ENCODE assay signal across 1 cellular context in genomic region chr22:20663941-20664593, GRCh38.
TF ChIP-seq lines count a peak whose summit lies in the region.

No MANE protein-coding gene starts in this region.

TF ChIP-seq in K562, 482 proteins besides CTCF, POLR2A, EP300 and RAD21 (continued from another document):
- TF ChIP-seq, protein P1, sequence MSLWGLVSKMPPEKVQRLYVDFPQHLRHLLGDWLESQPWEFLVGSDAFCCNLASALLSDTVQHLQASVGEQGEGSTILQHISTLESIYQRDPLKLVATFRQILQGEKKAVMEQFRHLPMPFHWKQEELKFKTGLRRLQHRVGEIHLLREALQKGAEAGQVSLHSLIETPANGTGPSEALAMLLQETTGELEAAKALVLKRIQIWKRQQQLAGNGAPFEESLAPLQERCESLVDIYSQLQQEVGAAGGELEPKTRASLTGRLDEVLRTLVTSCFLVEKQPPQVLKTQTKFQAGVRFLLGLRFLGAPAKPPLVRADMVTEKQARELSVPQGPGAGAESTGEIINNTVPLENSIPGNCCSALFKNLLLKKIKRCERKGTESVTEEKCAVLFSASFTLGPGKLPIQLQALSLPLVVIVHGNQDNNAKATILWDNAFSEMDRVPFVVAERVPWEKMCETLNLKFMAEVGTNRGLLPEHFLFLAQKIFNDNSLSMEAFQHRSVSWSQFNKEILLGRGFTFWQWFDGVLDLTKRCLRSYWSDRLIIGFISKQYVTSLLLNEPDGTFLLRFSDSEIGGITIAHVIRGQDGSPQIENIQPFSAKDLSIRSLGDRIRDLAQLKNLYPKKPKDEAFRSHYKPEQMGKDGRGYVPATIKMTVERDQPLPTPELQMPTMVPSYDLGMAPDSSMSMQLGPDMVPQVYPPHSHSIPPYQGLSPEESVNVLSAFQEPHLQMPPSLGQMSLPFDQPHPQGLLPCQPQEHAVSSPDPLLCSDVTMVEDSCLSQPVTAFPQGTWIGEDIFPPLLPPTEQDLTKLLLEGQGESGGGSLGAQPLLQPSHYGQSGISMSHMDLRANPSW (CRISPR knock-in tag; IDR thresholded peaks at IDR 0.05) = 0 out of 2 replicates have a peak, but pooled peaks have one; percentile 19
- TF ChIP-seq PURB (CRISPR knock-in tag; IDR thresholded peaks at IDR 0.05; ENCODE audit: low read depth) = 0 out of 2 replicates have a peak, but pooled peaks have one; percentile 59
- TF ChIP-seq TAF15 (IDR thresholded peaks at IDR 0.05; ENCODE audit: low read depth, low read length) = peak; percentile 35; the same call in 1 of the 2 replicates
- TF ChIP-seq ETV6 (IDR thresholded peaks at IDR 0.05; ENCODE audit: borderline replicate concordance in 1 of 2, low read depth in 2 of 2, low read length in 1 of 2) = no peak
- TF ChIP-seq ETV6 (CRISPR knock-in tag; IDR thresholded peaks at IDR 0.05; ENCODE audit: borderline replicate concordance) = no peak
- TF ChIP-seq KAT7 (CRISPR knock-in tag; IDR thresholded peaks at IDR 0.05; ENCODE audit: borderline replicate concordance) = 0 out of 2 replicates have a peak, but pooled peaks have one; percentile 20
- peak in 1 of 3 experiments; percentile 4 for TF ChIP-seq YY1 (IDR thresholded peaks at IDR 0.05; ENCODE audit: borderline replicate concordance in 1 of 3, control insufficient read depth in 1 of 3, extremely low read depth in 1 of 3, insufficient read depth in 3 of 3, insufficient read length in 1 of 3, insufficient replicate concordance in 2 of 3, low read depth in 1 of 3, low read length in 2 of 3)
- TF ChIP-seq CEBPG (CRISPR knock-in tag; IDR thresholded peaks at IDR 0.05) = 0 out of 2 replicates have a peak, but pooled peaks have one; percentile 12
- TF ChIP-seq CEBPG (tag; conservative IDR thresholded peaks at IDR 0.05 in 1 of 2, IDR thresholded peaks at IDR 0.05 in 1 of 2) = no peak
- 0 out of 2 replicates have a peak, but pooled peaks have one; percentile 28 for TF ChIP-seq RBFOX2 (IDR thresholded peaks at IDR 0.05; ENCODE audit: low read depth, low read length)
- 0 out of 2 replicates have a peak, but pooled peaks have one; percentile 64 for TF ChIP-seq ZBTB49 (CRISPR knock-in tag; IDR thresholded peaks at IDR 0.05; ENCODE audit: borderline replicate concordance)
- peak; percentile 46; the same call in 1 of the 2 replicates for TF ChIP-seq SPI1 (IDR thresholded peaks at IDR 0.05; ENCODE audit: borderline replicate concordance, low read depth, low read length)
- no peak for TF ChIP-seq MYBL2 (IDR thresholded peaks at IDR 0.05; ENCODE audit: low read depth)
- peak; percentile 78; the same call in 1 of the 2 replicates for TF ChIP-seq MYBL2 (CRISPR knock-in tag; IDR thresholded peaks at IDR 0.05; ENCODE audit: borderline replicate concordance)
- 0 out of 4 replicates have a peak, but pooled peaks of 1 of the 2 experiments have one; percentile 5 for TF ChIP-seq SIN3A (IDR thresholded peaks at IDR 0.05; ENCODE audit: borderline replicate concordance in 2 of 2, control insufficient read depth in 1 of 2, low read depth in 2 of 2, low read length in 2 of 2)
- peak; percentile 55; the same call in 1 of the 2 replicates for TF ChIP-seq TFAP4 (CRISPR knock-in tag; IDR thresholded peaks at IDR 0.05; ENCODE audit: borderline replicate concordance)
- 0 out of 4 replicates have a peak, but pooled peaks of 1 of the 2 experiments have one; percentile 43 for TF ChIP-seq KDM4B (IDR thresholded peaks at IDR 0.05; ENCODE audit: borderline replicate concordance in 2 of 2, low read depth in 1 of 2)
- TF ChIP-seq SRSF3 (IDR thresholded peaks at IDR 0.05; ENCODE audit: insufficient read depth, low read length) = 0 out of 2 replicates have a peak, but pooled peaks have one; percentile 35
- peak; percentile 62; the same call in 1 of the 2 replicates for TF ChIP-seq ZBTB1 (CRISPR knock-in tag; IDR thresholded peaks at IDR 0.05; ENCODE audit: borderline replicate concordance, low read depth)
- no peak for TF ChIP-seq NCOA1 (IDR thresholded peaks at IDR 0.05; ENCODE audit: low read depth)
- no peak for TF ChIP-seq SNRNP70 (optimal IDR thresholded peaks at IDR 0.05; ENCODE audit: low read depth, low read length)
- no peak for TF ChIP-seq NCOA4 (IDR thresholded peaks at IDR 0.05; ENCODE audit: partially characterized antibody)
- TF ChIP-seq SRSF7 (optimal IDR thresholded peaks at IDR 0.05; ENCODE audit: low read depth, low read length) = no peak
- TF ChIP-seq, protein P2, sequence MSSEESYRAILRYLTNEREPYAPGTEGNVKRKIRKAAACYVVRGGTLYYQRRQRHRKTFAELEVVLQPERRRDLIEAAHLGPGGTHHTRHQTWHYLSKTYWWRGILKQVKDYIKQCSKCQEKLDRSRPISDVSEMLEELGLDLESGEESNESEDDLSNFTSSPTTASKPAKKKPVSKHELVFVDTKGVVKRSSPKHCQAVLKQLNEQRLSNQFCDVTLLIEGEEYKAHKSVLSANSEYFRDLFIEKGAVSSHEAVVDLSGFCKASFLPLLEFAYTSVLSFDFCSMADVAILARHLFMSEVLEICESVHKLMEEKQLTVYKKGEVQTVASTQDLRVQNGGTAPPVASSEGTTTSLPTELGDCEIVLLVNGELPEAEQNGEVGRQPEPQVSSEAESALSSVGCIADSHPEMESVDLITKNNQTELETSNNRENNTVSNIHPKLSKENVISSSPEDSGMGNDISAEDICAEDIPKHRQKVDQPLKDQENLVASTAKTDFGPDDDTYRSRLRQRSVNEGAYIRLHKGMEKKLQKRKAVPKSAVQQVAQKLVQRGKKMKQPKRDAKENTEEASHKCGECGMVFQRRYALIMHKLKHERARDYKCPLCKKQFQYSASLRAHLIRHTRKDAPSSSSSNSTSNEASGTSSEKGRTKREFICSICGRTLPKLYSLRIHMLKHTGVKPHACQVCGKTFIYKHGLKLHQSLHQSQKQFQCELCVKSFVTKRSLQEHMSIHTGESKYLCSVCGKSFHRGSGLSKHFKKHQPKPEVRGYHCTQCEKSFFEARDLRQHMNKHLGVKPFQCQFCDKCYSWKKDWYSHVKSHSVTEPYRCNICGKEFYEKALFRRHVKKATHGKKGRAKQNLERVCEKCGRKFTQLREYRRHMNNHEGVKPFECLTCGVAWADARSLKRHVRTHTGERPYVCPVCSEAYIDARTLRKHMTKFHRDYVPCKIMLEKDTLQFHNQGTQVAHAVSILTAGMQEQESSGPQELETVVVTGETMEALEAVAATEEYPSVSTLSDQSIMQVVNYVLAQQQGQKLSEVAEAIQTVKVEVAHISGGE (CRISPR knock-in tag; IDR thresholded peaks at IDR 0.05) = peak in 1 of 3 experiments; percentile 6; a peak in 1 of 6 replicates
- peak; percentile 37; the same call in 1 of the 2 replicates for TF ChIP-seq ZNF121 (CRISPR knock-in tag; conservative IDR thresholded peaks at IDR 0.05)
- peak; percentile 8; the same call in 1 of the 2 replicates for TF ChIP-seq IRF2 (CRISPR knock-in tag; IDR thresholded peaks at IDR 0.05)
- no peak for TF ChIP-seq CHD2 (IDR thresholded peaks at IDR 0.05; ENCODE audit: low read depth, low read length)
- TF ChIP-seq, protein P3, sequence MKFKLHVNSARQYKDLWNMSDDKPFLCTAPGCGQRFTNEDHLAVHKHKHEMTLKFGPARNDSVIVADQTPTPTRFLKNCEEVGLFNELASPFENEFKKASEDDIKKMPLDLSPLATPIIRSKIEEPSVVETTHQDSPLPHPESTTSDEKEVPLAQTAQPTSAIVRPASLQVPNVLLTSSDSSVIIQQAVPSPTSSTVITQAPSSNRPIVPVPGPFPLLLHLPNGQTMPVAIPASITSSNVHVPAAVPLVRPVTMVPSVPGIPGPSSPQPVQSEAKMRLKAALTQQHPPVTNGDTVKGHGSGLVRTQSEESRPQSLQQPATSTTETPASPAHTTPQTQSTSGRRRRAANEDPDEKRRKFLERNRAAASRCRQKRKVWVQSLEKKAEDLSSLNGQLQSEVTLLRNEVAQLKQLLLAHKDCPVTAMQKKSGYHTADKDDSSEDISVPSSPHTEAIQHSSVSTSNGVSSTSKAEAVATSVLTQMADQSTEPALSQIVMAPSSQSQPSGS (CRISPR knock-in tag; IDR thresholded peaks at IDR 0.05) = peak; percentile 81; the same call in 1 of the 2 replicates
- TF ChIP-seq ZNF740 (CRISPR knock-in tag; IDR thresholded peaks at IDR 0.05) = 0 out of 2 replicates have a peak, but pooled peaks have one; percentile 29
- no peak for TF ChIP-seq ZNF740 (tag; IDR thresholded peaks at IDR 0.05)
TF ChIP-seq in K562: peak in this region for 24.
